Comparison of ENCODE assay signal across 1 cellular context in the genomic region with DNA sequence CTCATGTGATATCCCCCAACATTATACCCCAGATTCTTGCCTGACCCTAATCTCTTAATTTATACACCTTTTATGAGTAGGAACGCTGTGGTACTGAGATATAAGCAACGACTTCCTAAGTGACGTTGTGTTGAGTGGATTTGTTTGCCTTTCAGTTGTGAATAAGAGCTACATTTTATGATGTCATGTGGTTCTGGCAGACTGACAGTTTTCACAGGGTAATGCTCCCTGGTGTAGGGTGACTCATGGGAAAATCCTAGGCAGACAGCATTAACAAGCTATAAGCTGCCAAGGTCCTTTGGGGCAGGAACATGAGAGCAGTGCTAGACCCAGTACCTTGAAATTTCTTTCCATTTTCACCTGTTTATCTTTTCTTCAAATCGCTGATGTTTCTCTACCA.
A peak's percentile ranks its signal among the peaks of the same experiment; 100 is the strongest.
TF ChIP-seq lines count a peak whose summit lies in the region.

No MANE protein-coding gene starts in this region.

TF ChIP-seq in K562, 482 proteins besides CTCF, POLR2A, EP300 and RAD21 (continues in another document):
- peak; percentile 19; the same call in 1 of the 2 replicates for TF ChIP-seq CREB1 (IDR thresholded peaks at IDR 0.05)
- TF ChIP-seq CREB1 (CRISPR knock-in tag; IDR thresholded peaks at IDR 0.05): no peak
- TF ChIP-seq CREM (IDR thresholded peaks at IDR 0.05; ENCODE audit: low read depth): peak; percentile 52; the same call in 1 of the 2 replicates
- TF ChIP-seq, protein P1, sequence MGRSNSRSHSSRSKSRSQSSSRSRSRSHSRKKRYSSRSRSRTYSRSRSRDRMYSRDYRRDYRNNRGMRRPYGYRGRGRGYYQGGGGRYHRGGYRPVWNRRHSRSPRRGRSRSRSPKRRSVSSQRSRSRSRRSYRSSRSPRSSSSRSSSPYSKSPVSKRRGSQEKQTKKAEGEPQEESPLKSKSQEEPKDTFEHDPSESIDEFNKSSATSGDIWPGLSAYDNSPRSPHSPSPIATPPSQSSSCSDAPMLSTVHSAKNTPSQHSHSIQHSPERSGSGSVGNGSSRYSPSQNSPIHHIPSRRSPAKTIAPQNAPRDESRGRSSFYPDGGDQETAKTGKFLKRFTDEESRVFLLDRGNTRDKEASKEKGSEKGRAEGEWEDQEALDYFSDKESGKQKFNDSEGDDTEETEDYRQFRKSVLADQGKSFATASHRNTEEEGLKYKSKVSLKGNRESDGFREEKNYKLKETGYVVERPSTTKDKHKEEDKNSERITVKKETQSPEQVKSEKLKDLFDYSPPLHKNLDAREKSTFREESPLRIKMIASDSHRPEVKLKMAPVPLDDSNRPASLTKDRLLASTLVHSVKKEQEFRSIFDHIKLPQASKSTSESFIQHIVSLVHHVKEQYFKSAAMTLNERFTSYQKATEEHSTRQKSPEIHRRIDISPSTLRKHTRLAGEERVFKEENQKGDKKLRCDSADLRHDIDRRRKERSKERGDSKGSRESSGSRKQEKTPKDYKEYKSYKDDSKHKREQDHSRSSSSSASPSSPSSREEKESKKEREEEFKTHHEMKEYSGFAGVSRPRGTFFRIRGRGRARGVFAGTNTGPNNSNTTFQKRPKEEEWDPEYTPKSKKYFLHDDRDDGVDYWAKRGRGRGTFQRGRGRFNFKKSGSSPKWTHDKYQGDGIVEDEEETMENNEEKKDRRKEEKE (IDR thresholded peaks at IDR 0.05; ENCODE audit: borderline replicate concordance in 1 of 2, control insufficient read depth in 1 of 2, low read depth in 2 of 2, low read length in 1 of 2): no peak
- no peak for TF ChIP-seq HCFC1 (IDR thresholded peaks at IDR 0.05; ENCODE audit: low read depth, low read length)
- TF ChIP-seq, protein P2, sequence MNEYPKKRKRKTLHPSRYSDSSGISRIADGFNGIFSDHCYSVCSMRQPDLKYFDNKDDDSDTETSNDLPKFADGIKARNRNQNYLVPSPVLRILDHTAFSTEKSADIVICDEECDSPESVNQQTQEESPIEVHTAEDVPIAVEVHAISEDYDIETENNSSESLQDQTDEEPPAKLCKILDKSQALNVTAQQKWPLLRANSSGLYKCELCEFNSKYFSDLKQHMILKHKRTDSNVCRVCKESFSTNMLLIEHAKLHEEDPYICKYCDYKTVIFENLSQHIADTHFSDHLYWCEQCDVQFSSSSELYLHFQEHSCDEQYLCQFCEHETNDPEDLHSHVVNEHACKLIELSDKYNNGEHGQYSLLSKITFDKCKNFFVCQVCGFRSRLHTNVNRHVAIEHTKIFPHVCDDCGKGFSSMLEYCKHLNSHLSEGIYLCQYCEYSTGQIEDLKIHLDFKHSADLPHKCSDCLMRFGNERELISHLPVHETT (CRISPR knock-in tag; conservative IDR thresholded peaks at IDR 0.05 in 1 of 2, IDR thresholded peaks at IDR 0.05 in 1 of 2): no peak
- TF ChIP-seq ZC3H11A (IDR thresholded peaks at IDR 0.05; ENCODE audit: low read depth, low read length): no peak
- TF ChIP-seq MTA3 (IDR thresholded peaks at IDR 0.05; ENCODE audit: borderline replicate concordance): no peak
- no peak for TF ChIP-seq SAFB (IDR thresholded peaks at IDR 0.05; ENCODE audit: borderline replicate concordance, low read depth, low read length)
- no peak for TF ChIP-seq CSDE1 (IDR thresholded peaks at IDR 0.05)
- TF ChIP-seq, protein P3, sequence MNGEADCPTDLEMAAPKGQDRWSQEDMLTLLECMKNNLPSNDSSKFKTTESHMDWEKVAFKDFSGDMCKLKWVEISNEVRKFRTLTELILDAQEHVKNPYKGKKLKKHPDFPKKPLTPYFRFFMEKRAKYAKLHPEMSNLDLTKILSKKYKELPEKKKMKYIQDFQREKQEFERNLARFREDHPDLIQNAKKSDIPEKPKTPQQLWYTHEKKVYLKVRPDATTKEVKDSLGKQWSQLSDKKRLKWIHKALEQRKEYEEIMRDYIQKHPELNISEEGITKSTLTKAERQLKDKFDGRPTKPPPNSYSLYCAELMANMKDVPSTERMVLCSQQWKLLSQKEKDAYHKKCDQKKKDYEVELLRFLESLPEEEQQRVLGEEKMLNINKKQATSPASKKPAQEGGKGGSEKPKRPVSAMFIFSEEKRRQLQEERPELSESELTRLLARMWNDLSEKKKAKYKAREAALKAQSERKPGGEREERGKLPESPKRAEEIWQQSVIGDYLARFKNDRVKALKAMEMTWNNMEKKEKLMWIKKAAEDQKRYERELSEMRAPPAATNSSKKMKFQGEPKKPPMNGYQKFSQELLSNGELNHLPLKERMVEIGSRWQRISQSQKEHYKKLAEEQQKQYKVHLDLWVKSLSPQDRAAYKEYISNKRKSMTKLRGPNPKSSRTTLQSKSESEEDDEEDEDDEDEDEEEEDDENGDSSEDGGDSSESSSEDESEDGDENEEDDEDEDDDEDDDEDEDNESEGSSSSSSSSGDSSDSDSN (IDR thresholded peaks at IDR 0.05; ENCODE audit: borderline replicate concordance in 1 of 2, low read depth in 2 of 2, low read length in 2 of 2): no peak
- TF ChIP-seq ZNF134 (CRISPR knock-in tag; conservative IDR thresholded peaks at IDR 0.05): no peak
- no peak for TF ChIP-seq ZBTB17 (CRISPR knock-in tag; IDR thresholded peaks at IDR 0.05)
- no peak for TF ChIP-seq CEBPG (CRISPR knock-in tag; IDR thresholded peaks at IDR 0.05)
- no peak for TF ChIP-seq CEBPG (tag; conservative IDR thresholded peaks at IDR 0.05 in 1 of 2, IDR thresholded peaks at IDR 0.05 in 1 of 2)
- no peak for TF ChIP-seq DIDO1 (tag; IDR thresholded peaks at IDR 0.05; ENCODE audit: low read depth)
- TF ChIP-seq, protein P4, sequence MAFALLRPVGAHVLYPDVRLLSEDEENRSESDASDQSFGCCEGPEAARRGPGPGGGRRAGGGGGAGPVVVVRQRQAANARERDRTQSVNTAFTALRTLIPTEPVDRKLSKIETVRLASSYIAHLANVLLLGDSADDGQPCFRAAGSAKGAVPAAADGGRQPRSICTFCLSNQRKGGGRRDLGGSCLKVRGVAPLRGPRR (CRISPR knock-in tag; IDR thresholded peaks at IDR 0.05): no peak
- TF ChIP-seq ARID1B (IDR thresholded peaks at IDR 0.05): no peak
- TF ChIP-seq JUND (IDR thresholded peaks at IDR 0.05; ENCODE audit: borderline replicate concordance, low read depth, low read length): peak; percentile 47; the same call in 1 of the 2 replicates
- TF ChIP-seq JUND (tag; IDR thresholded peaks at IDR 0.05; ENCODE audit: borderline replicate concordance, low read depth, low read length): peak; percentile 70; the same call in 2 of the 3 replicates
- TF ChIP-seq, protein P5, sequence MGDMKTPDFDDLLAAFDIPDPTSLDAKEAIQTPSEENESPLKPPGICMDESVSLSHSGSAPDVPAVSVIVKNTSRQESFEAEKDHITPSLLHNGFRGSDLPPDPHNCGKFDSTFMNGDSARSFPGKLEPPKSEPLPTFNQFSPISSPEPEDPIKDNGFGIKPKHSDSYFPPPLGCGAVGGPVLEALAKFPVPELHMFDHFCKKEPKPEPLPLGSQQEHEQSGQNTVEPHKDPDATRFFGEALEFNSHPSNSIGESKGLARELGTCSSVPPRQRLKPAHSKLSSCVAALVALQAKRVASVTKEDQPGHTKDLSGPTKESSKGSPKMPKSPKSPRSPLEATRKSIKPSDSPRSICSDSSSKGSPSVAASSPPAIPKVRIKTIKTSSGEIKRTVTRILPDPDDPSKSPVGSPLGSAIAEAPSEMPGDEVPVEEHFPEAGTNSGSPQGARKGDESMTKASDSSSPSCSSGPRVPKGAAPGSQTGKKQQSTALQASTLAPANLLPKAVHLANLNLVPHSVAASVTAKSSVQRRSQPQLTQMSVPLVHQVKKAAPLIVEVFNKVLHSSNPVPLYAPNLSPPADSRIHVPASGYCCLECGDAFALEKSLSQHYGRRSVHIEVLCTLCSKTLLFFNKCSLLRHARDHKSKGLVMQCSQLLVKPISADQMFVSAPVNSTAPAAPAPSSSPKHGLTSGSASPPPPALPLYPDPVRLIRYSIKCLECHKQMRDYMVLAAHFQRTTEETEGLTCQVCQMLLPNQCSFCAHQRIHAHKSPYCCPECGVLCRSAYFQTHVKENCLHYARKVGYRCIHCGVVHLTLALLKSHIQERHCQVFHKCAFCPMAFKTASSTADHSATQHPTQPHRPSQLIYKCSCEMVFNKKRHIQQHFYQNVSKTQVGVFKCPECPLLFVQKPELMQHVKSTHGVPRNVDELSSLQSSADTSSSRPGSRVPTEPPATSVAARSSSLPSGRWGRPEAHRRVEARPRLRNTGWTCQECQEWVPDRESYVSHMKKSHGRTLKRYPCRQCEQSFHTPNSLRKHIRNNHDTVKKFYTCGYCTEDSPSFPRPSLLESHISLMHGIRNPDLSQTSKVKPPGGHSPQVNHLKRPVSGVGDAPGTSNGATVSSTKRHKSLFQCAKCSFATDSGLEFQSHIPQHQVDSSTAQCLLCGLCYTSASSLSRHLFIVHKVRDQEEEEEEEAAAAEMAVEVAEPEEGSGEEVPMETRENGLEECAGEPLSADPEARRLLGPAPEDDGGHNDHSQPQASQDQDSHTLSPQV (IDR thresholded peaks at IDR 0.05): no peak
- no peak for TF ChIP-seq ZNF551 (CRISPR knock-in tag; IDR thresholded peaks at IDR 0.05)
- TF ChIP-seq, protein P6, sequence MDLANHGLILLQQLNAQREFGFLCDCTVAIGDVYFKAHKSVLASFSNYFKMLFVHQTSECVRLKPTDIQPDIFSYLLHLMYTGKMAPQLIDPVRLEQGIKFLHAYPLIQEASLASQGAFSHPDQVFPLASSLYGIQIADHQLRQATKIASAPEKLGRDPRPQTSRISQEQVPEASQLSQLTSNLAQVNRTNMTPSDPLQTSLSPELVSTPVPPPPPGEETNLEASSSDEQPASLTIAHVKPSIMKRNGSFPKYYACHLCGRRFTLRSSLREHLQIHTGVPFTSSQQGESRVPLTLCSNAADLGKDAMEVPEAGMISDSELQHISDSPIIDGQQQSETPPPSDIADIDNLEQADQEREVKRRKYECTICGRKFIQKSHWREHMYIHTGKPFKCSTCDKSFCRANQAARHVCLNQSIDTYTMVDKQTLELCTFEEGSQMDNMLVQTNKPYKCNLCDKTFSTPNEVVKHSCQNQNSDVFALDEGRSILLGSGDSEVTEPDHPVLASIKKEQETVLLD (IDR thresholded peaks at IDR 0.05): no peak
- TF ChIP-seq, protein P7, sequence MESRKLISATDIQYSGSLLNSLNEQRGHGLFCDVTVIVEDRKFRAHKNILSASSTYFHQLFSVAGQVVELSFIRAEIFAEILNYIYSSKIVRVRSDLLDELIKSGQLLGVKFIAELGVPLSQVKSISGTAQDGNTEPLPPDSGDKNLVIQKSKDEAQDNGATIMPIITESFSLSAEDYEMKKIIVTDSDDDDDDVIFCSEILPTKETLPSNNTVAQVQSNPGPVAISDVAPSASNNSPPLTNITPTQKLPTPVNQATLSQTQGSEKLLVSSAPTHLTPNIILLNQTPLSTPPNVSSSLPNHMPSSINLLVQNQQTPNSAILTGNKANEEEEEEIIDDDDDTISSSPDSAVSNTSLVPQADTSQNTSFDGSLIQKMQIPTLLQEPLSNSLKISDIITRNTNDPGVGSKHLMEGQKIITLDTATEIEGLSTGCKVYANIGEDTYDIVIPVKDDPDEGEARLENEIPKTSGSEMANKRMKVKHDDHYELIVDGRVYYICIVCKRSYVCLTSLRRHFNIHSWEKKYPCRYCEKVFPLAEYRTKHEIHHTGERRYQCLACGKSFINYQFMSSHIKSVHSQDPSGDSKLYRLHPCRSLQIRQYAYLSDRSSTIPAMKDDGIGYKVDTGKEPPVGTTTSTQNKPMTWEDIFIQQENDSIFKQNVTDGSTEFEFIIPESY (CRISPR knock-in tag; IDR thresholded peaks at IDR 0.05): no peak
- TF ChIP-seq ATF7 (IDR thresholded peaks at IDR 0.05): peak; percentile 59
- TF ChIP-seq, protein P8, sequence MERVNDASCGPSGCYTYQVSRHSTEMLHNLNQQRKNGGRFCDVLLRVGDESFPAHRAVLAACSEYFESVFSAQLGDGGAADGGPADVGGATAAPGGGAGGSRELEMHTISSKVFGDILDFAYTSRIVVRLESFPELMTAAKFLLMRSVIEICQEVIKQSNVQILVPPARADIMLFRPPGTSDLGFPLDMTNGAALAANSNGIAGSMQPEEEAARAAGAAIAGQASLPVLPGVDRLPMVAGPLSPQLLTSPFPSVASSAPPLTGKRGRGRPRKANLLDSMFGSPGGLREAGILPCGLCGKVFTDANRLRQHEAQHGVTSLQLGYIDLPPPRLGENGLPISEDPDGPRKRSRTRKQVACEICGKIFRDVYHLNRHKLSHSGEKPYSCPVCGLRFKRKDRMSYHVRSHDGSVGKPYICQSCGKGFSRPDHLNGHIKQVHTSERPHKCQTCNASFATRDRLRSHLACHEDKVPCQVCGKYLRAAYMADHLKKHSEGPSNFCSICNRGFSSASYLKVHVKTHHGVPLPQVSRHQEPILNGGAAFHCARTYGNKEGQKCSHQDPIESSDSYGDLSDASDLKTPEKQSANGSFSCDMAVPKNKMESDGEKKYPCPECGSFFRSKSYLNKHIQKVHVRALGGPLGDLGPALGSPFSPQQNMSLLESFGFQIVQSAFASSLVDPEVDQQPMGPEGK (CRISPR knock-in tag; IDR thresholded peaks at IDR 0.05; ENCODE audit: borderline replicate concordance): no peak
- TF ChIP-seq, protein P9, sequence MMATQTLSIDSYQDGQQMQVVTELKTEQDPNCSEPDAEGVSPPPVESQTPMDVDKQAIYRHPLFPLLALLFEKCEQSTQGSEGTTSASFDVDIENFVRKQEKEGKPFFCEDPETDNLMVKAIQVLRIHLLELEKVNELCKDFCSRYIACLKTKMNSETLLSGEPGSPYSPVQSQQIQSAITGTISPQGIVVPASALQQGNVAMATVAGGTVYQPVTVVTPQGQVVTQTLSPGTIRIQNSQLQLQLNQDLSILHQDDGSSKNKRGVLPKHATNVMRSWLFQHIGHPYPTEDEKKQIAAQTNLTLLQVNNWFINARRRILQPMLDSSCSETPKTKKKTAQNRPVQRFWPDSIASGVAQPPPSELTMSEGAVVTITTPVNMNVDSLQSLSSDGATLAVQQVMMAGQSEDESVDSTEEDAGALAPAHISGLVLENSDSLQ (IDR thresholded peaks at IDR 0.05): peak; percentile 52
- no peak for TF ChIP-seq PYGO2 (tag; IDR thresholded peaks at IDR 0.05)
- TF ChIP-seq RNF2 (IDR thresholded peaks at IDR 0.05): no peak
- no peak for TF ChIP-seq NFXL1 (CRISPR knock-in tag; IDR thresholded peaks at IDR 0.05)
- 0 out of 2 replicates have a peak, but pooled peaks have one; percentile 28 for TF ChIP-seq JUN (IDR thresholded peaks at IDR 0.05; ENCODE audit: borderline replicate concordance, low read depth, low read length)
- no peak for TF ChIP-seq JUN (CRISPR knock-in tag; IDR thresholded peaks at IDR 0.05; ENCODE audit: borderline replicate concordance)
- TF ChIP-seq, protein P10, sequence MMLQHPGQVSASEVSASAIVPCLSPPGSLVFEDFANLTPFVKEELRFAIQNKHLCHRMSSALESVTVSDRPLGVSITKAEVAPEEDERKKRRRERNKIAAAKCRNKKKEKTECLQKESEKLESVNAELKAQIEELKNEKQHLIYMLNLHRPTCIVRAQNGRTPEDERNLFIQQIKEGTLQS (IDR thresholded peaks at IDR 0.05): peak; percentile 69
- TF ChIP-seq, protein P10 (CRISPR knock-in tag; conservative IDR thresholded peaks at IDR 0.05): no peak
- TF ChIP-seq NR4A1 (CRISPR knock-in tag; IDR thresholded peaks at IDR 0.05): no peak
- TF ChIP-seq NR4A1 (tag; IDR thresholded peaks at IDR 0.05): no peak
- TF ChIP-seq, protein P11, sequence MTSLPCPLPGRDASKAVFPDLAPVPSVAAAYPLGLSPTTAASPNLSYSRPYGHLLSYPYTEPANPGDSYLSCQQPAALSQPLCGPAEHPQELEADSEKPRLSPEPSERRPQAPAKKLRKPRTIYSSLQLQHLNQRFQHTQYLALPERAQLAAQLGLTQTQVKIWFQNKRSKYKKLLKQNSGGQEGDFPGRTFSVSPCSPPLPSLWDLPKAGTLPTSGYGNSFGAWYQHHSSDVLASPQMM (CRISPR knock-in tag; IDR thresholded peaks at IDR 0.05): no peak
- TF ChIP-seq MAFG (tag; conservative IDR thresholded peaks at IDR 0.05): 0 out of 2 replicates have a peak, but pooled peaks have one; percentile 39
- no peak for TF ChIP-seq PHF8 (IDR thresholded peaks at IDR 0.05; ENCODE audit: borderline replicate concordance, low read length)
- no peak for TF ChIP-seq IFI16 (CRISPR knock-in tag; IDR thresholded peaks at IDR 0.05)
- no peak for TF ChIP-seq LARP7 (IDR thresholded peaks at IDR 0.05)
- no peak for TF ChIP-seq POLR2G (IDR thresholded peaks at IDR 0.05; ENCODE audit: low read depth, low read length)
